ENCODE assay signal across 8 cellular contexts in the genomic region with DNA sequence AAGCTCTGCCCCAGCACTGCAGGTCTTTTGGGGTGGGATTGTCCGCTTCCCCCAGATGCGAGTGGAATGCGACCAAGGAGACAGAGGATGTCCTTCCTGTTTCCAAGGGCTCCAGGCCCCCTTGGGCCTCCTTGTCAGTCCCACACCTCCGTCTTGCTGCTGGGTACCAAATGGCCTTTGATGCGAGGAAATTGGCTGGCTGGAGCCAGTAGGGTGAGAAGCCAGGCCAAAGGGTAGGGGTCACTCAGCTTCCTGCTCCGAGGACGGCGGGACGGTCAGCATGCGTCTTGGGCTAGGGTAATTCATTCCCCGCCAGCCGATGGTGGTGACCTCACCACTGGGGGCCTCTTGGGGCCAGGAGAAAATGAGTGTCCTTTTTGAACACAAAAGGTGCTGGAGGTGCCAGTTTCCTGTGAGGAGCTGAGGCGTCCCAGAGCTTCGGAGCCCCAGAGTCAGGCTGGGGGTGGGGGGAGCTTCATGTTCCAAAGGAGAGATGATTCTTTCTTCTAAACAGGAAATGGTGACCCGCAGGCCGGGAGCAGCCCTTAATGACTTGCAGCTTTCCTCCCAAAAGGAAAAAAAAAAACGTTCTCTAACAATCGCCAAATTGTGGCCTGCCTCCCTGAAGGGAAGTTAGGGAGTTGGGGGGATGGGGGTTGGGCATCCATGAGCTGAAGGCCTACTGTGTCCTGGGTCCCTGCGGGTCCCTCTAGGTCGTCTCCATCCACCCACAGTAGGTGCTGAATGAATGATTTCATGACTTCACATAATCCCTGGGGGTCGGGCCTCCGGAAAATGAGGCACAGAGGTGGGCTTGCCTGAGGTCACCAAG. TPM values are rescaled to one million over a fixed set of nuclear protein-coding genes. Genes with fewer than 3 reads are reported as not detected.
DNase-seq lines count a peak whose midpoint lies in the region; ATAC-seq and TF ChIP-seq lines count a peak whose summit lies in the region.

No MANE protein-coding gene starts in this region.

- H3K27me3 ChIP-seq in right lobe of liver (no peaks in the 10 kb centered on the region), thoracic aorta (replicated peaks; ENCODE audit: insufficient read depth) (no peaks in the 10 kb centered on the region)

- H3K36me3 ChIP-seq in right lobe of liver (no peaks in the 10 kb centered on the region), thoracic aorta (no peaks in the 10 kb centered on the region)

- TF ChIP-seq CTCF in right lobe of liver (IDR thresholded peaks at IDR 0.05) (no peak), thoracic aorta (IDR thresholded peaks at IDR 0.05) (no peak)

- H3K4me3 ChIP-seq in right lobe of liver (no peak overlapping the region), thoracic aorta (no peak overlapping the region)

- intact Hi-C loops in right lobe of liver (cut with DNase I), result no loop called here

- WGBS in right lobe of liver (ENCODE audit: insufficient coverage, low coverage, low lambda C conversion rate, missing lambda C conversion rate), result 51% methylated on average over 12 of the region's 22 CpGs

- H3K9me3 ChIP-seq in right lobe of liver (no peaks in the 10 kb centered on the region), thoracic aorta (no peaks in the 10 kb centered on the region)

- no peak for TF ChIP-seq POLR2A in right lobe of liver (IDR thresholded peaks at IDR 0.05)

- peak overlapping the region; percentile 19 to 69 (median 37) for H3K27ac ChIP-seq in right lobe of liver
- peak overlapping the region; percentile 7 to 16 for H3K27ac ChIP-seq in thoracic aorta

- H3K4me1 ChIP-seq in right lobe of liver (peaks cover 0 to 7% (median 0%) of the 10 kb centered on the region in 4 donors), thoracic aorta (ENCODE audit: control insufficient read depth in 1 of 2, low read depth in 2 of 2) (peaks cover 21 to 53% of the 10 kb centered on the region in 2 donors)

- in situ Hi-C loops in KBM-7 (cut with MboI; ENCODE audit: low pct_unique_long_range_greater_than_20kb, low sequenced_read_pairs), result no loop called here

- DNase-seq in KBM-7, result peak; percentile 84
- peak; percentile 28 for DNase-seq in dedifferentiated amniotic fluid mesenchymal stem cell (ENCODE audit: extremely low spot score)
- DNase-seq in right lobe of liver, result peak in 2 of 3 donors; percentile 44 to 56
- DNase-seq in thoracic aorta (ENCODE audit: low spot score), result no peak
- no peak for DNase-seq in NCI-H446 (lab: John Stamatoyannopoulos, UW)
- DNase-seq in activated CD4-positive, alpha-beta T cell treated with anti-CD3 and anti-CD28 coated beads for 48 hours, result no peak
- DNase-seq in germinal center (ENCODE audit: low spot score), result no peak

- ATAC-seq in right lobe of liver, result peak; percentile 47 to 58 (median 56)
- no peak for ATAC-seq in thoracic aorta (ENCODE audit: insufficient number of reproducible peaks, low FRiP score, low read depth)
- ATAC-seq in HG03095 (IDR thresholded peaks at IDR 0.05; ENCODE audit: unreplicated experiment), result no peak

RNA-seq across cellular contexts. Expression of a gene that starts 6.7 kb away (rescaled TPM):
- total RNA-seq in right lobe of liver (1 to 10 TPM in 4 of 6 experiments, under 1 TPM in 2; 0.73 to 1.9 (median 1.1) TPM), thoracic aorta (10 to 100 TPM; 13.0 to 19.1 TPM)

RNA-seq across cellular contexts. Expression of a gene that starts 53.3 kb away (rescaled TPM):
- total RNA-seq in right lobe of liver (100 to 1,000 TPM in 1 of 6 experiments, 10 to 100 TPM in 5; 38.6 to 113 (median 44.9) TPM), thoracic aorta (100 to 1,000 TPM in 1 of 2 donors, 10 to 100 TPM in 1; 82.4 to 128 TPM)

Comparison
In these comparisons a context has a peak if more than half of its experiments do, and no peak if none do; other contexts are left out.
1. DNase-seq: peak in KBM-7 (single experiment), dedifferentiated amniotic fluid mesenchymal stem cell (single experiment) and right lobe of liver (2 of 3); none in thoracic aorta (single experiment), NCI-H446 (0 of 2), activated CD4-positive, alpha-beta T cell treated with anti-CD3 and anti-CD28 coated beads for 48 hours (single experiment) and germinal center (single experiment).
2. ATAC-seq: peak in right lobe of liver (4 of 4); none in thoracic aorta (single experiment) and HG03095 (single experiment).
3. RNA of a gene that starts 6.7 kb away (total RNA-seq): 13.0 to 19.1 TPM in thoracic aorta; 0.73 to 1.9 TPM in right lobe of liver; every median in the first group is over 4 times any median in the second.